1 cellular context compared by ENCODE assay signal in the genomic region with DNA sequence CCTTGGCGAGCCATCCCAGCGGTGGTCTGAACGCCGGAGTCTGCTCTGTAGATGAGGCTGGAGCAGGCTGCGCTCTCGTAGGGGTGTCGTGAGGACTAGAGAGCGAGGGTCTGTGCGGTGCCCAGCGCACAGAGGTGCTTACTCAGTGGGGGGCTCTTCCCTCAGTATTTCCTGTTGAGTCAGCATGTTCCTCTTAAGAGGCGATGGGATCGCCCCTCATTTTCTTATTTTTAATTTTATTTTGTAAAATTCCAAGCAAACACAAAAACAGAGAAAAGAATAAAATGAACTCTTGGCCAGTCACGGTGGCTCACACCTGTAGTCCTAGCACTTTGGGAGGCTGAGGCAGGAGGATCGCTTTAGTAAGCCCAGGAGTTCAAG.
TF ChIP-seq lines count a peak whose summit lies in the region.

No MANE protein-coding gene starts in this region.

TF ChIP-seq in GM23338, 12 proteins besides CTCF, POLR2A, EP300 and RAD21 (continued from another document):
- no peak for TF ChIP-seq REST (IDR thresholded peaks at IDR 0.05; ENCODE audit: unreplicated experiment)
- no peak for TF ChIP-seq CREB1 (CRISPR knock-in tag; IDR thresholded peaks at IDR 0.05; ENCODE audit: low read depth)
- TF ChIP-seq ETS1 (IDR thresholded peaks at IDR 0.05), result no peak
- TF ChIP-seq POLR2AphosphoS5 (IDR thresholded peaks at IDR 0.05; ENCODE audit: low read depth), result no peak
- TF ChIP-seq EZH2phosphoT487 (IDR thresholded peaks at IDR 0.05; ENCODE audit: unreplicated experiment), result no peak
